ENCODE assay signal across 10 cellular contexts in the genomic region with DNA sequence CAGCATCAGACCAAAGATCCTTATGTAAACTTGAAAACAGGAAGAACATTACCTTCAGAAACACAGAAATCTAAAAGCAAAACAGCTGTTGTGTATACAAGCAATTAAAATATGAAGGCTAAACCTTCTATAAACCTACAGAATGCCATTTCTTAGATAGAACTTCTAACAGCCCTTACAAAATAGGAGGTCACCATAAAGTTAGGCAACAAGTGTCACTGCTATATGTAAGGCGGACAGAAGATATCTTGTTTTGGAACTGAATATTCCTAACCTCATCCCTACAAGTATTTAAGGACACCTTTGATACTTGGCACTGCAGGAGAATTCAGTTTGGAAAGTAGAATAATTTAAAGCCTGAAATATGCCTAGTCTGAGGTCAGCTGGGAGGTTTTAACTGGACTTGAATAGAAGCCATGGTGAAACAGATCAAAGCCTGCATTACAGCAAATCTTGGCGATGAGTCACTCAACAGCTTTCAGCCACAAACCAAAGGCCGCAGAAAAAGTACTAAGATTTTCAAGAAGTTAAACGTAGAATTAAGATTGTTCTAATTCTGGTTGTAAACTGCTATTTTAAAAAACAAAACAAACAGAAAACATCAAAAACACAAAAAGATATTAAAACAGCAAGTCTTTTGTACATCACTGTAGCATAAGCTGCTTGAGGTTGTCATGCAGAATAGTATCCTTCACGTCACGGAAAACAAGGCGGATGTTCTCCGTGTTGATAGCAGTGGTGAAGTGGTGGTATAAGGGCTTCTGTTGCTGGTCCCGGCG. TPM values are rescaled to one million over a fixed set of nuclear protein-coding genes. Genes with fewer than 3 reads are reported as not detected.
DNase-seq lines count a peak whose midpoint lies in the region; TF ChIP-seq lines count a peak whose summit lies in the region.
"Had no signal": no experiment of that assay in that cellular context is flagged by ENCODE, and none has a peak within 500 bp of the region (broad histone marks: within the 10 kb centered on the region; RNA-seq: fewer than 3 reads in every experiment).

No MANE protein-coding gene starts in this region.

- no peak overlapping the region for H3K4me3 Mint-ChIP-seq in activated CD4-positive, alpha-beta T cell treated with anti-CD3 and anti-CD28 coated beads, Interleukin-2, amount 10 ng/mL, durations not matched to agents 7 days and 5 days

- peaks cover 0 to 42% (median 3%) of the 10 kb centered on the region in 4 donors for H3K36me3 ChIP-seq in esophagus muscularis mucosa

- peaks cover 47% of the 10 kb centered on the region for H3K4me1 Mint-ChIP-seq in activated CD4-positive, alpha-beta T cell treated with anti-CD3 and anti-CD28 coated beads, Interleukin-2, amount 10 ng/mL, durations not matched to agents 7 days and 5 days

- CTCF ChIA-PET in activated CD4-positive, alpha-beta T cell treated with anti-CD3 and anti-CD28 coated beads, Interleukin-2, amount 10 ng/mL, durations not matched to agents 7 days and 5 days (lab: Charles Lee) = interaction anchor here (0.7 kb wide), 1 partner anchor 87 kb away, joined by 4 read pairs; no protein-coding TSS in a partner anchor
- CTCF ChIA-PET in RWPE1 (lab: Yijun Ruan, JAX) = interaction anchor here (0.6 kb wide), 1 partner anchor 26 kb away, joined by 3 read pairs; no protein-coding TSS in a partner anchor

- H3K27me3 Mint-ChIP-seq in activated CD4-positive, alpha-beta T cell treated with anti-CD3 and anti-CD28 coated beads, Interleukin-2, amount 10 ng/mL, durations not matched to agents 7 days and 5 days = no peaks in the 10 kb centered on the region

- no peaks in the 10 kb centered on the region for H3K9me3 Mint-ChIP-seq in activated CD4-positive, alpha-beta T cell treated with anti-CD3 and anti-CD28 coated beads, Interleukin-2, amount 10 ng/mL, durations not matched to agents 7 days and 5 days

- H3K4me3 ChIP-seq in esophagus muscularis mucosa = no peak overlapping the region

- peaks cover 24 to 92% (median 85%) of the 10 kb centered on the region in 4 donors for H3K4me1 ChIP-seq in esophagus muscularis mucosa

- no peaks in the 10 kb centered on the region for H3K9me3 ChIP-seq in esophagus muscularis mucosa

- intact Hi-C loops in esophagus muscularis mucosa (cut with DNase I) = no loop called here

- H3K36me3 Mint-ChIP-seq in activated CD4-positive, alpha-beta T cell treated with anti-CD3 and anti-CD28 coated beads, Interleukin-2, amount 10 ng/mL, durations not matched to agents 7 days and 5 days (ENCODE audit: low read depth) = peaks cover 54% of the 10 kb centered on the region

- peak; percentile 35 for DNase-seq in activated CD4-positive, alpha-beta T cell treated with anti-CD3 and anti-CD28 coated beads, Interleukin-2, amount 10 ng/mL, durations not matched to agents 7 days and 5 days
- DNase-seq in activated CD4-positive, alpha-beta T cell treated with anti-CD3 and anti-CD28 coated beads, Interleukin-2, amount 50 U/mL, for 4 hours = no peak
- peak; percentile 48 for DNase-seq in RWPE1 (ENCODE audit: low spot score)
- DNase-seq in esophagus muscularis mucosa (ENCODE audit: extremely low spot score) = no peak
- DNase-seq in stimulated activated CD8-positive, alpha-beta memory T cell treated with anti-CD3 and anti-CD28 coated beads, Interleukin-7, amount 100 ng/mL, for 4 hours (ENCODE audit: low read depth in 2 of 2) = peak; percentile 29 to 33
- no peak for DNase-seq in NCI-H446 (lab: John Stamatoyannopoulos, UW)
- no peak for DNase-seq in NCI-H1092 treated with DMSO at 0.1 percent for 48 hours (lab: John Stamatoyannopoulos, UW)
- DNase-seq in SHP77 (lab: John Stamatoyannopoulos, UW) = no peak
- DNase-seq: NCI-H748 treated with DMSO at 0.1 percent for 48 hours had no signal

- H3K27me3 ChIP-seq in esophagus muscularis mucosa = no peaks in the 10 kb centered on the region

- TF ChIP-seq CTCF in RWPE1 (conservative IDR thresholded peaks at IDR 0.05; ENCODE audit: low read depth) (no peak), esophagus muscularis mucosa (IDR thresholded peaks at IDR 0.05) (no peak)

- TF ChIP-seq POLR2A in esophagus muscularis mucosa (IDR thresholded peaks at IDR 0.05; ENCODE audit: low read depth) = no peak

- POLR2A ChIA-PET in activated CD4-positive, alpha-beta T cell treated with anti-CD3 and anti-CD28 coated beads, Interleukin-2, amount 10 ng/mL, durations not matched to agents 7 days and 5 days (lab: Charles Lee) = no interaction called here
- POLR2A ChIA-PET in RWPE1 (lab: Yijun Ruan, JAX; ENCODE audit: low non-redundant PET) = interaction anchor here (0.6 kb wide), 1 partner anchor 43 kb away, joined by 4 read pairs; a partner anchor contains a TSS

- TF ChIP-seq EP300 in esophagus muscularis mucosa (IDR thresholded peaks at IDR 0.05) = no peak

- H3K27ac Mint-ChIP-seq in activated CD4-positive, alpha-beta T cell treated with anti-CD3 and anti-CD28 coated beads, Interleukin-2, amount 10 ng/mL, durations not matched to agents 7 days and 5 days = peak overlapping the region; percentile 4

- H3K27ac ChIP-seq in RWPE1 (no peak overlapping the region), esophagus muscularis mucosa (replicated peaks in 1 of 4) (peak overlapping the region; percentile 42 to 54 (median 46))
- H3K27ac ChIP-seq: C4-2B had no signal

- WGBS in esophagus muscularis mucosa = 66% methylated on average over 10 of the region's 10 CpGs

RNA-seq across cellular contexts. Expression of a gene that starts 42.7 kb away (rescaled TPM):
- total RNA-seq in activated CD4-positive, alpha-beta T cell treated with anti-CD3 and anti-CD28 coated beads, Interleukin-2, amount 10 ng/mL, durations not matched to agents 7 days and 5 days = 10 to 100 TPM; 80.9 to 94.9 TPM
- 10 to 100 TPM; 54.2 to 79.6 (median 69.2) TPM for total RNA-seq in esophagus muscularis mucosa

Comparison
In these comparisons a context has a peak if more than half of its experiments do, and no peak if none do; other contexts are left out.
1. DNase-seq: peak in activated CD4-positive, alpha-beta T cell treated with anti-CD3 and anti-CD28 coated beads, Interleukin-2, amount 10 ng/mL, durations not matched to agents 7 days and 5 days (single experiment), RWPE1 (single experiment) and stimulated activated CD8-positive, alpha-beta memory T cell treated with anti-CD3 and anti-CD28 coated beads, Interleukin-7, amount 100 ng/mL, for 4 hours (2 of 2); none in activated CD4-positive, alpha-beta T cell treated with anti-CD3 and anti-CD28 coated beads, Interleukin-2, amount 50 U/mL, for 4 hours (0 of 2), esophagus muscularis mucosa (single experiment), NCI-H446 (0 of 2), NCI-H1092 treated with DMSO at 0.1 percent for 48 hours (single experiment) and SHP77 (0 of 2).